8 cellular contexts compared by ENCODE assay signal in genomic region chr3:196711838-196712513, GRCh38. TPM values are rescaled to one million over a fixed set of nuclear protein-coding genes. Genes with fewer than 3 reads are reported as not detected.
DNase-seq lines count a peak whose midpoint lies in the region; ATAC-seq and TF ChIP-seq lines count a peak whose summit lies in the region.

Gene CEP19, minus strand, starts transcription at chr3:196712250. Its CDS starts 3,593 bp downstream, at chr3:196708657.
Gene PIGX, plus strand, starts transcription at chr3:196712377.

- H3K4me3 ChIP-seq in endocrine pancreas (ENCODE audit: control insufficient read depth, insufficient read depth, low read length): peak within 1 kb of the TSS; percentile 88

- no peaks in the 10 kb centered on the region for H3K9me3 ChIP-seq in endocrine pancreas (ENCODE audit: control insufficient read depth, low read length)

- no peaks in the 10 kb centered on the region for H3K27me3 ChIP-seq in endocrine pancreas (ENCODE audit: control insufficient read depth, insufficient read depth, low read length)

- peak; percentile 96 for DNase-seq in COLO829 (ENCODE audit: low spot score)
- DNase-seq in GM20000 (ENCODE audit: low spot score): peak; percentile 98
- peak; percentile 85 for DNase-seq in HT-29 (ENCODE audit: low spot score)
- peak; percentile 67 for DNase-seq in NK-92 (lab: John Stamatoyannopoulos, UW; ENCODE audit: unreplicated experiment)
- peak; percentile 94 for DNase-seq in activated CD8-positive, alpha-beta memory T cell treated with anti-CD3 and anti-CD28 coated beads, Interleukin-2, amount 10 ng/mL, durations not matched to agents 7 days and 5 days
- DNase-seq in mesothelial cell of epicardium (ENCODE audit: low spot score in 2 of 2, unreplicated experiment in 2 of 2): peak; percentile 84 to 92
- peak; percentile 75 to 84 for DNase-seq in stimulated activated CD8-positive, alpha-beta memory T cell treated with anti-CD3 and anti-CD28 coated beads, Interleukin-15, amount 100 ng/mL, for 4 hours (ENCODE audit: low read depth in 2 of 2)

- peak; percentile 85 for ATAC-seq in activated CD8-positive, alpha-beta memory T cell treated with anti-CD3 and anti-CD28 coated beads, Interleukin-2, amount 10 ng/mL, durations not matched to agents 7 days and 5 days

- H3K4me1 ChIP-seq in endocrine pancreas (ENCODE audit: control insufficient read depth, insufficient read depth, low read length): no peaks in the 10 kb centered on the region

- peaks cover 41% of the 10 kb centered on the region for H3K4me1 Mint-ChIP-seq in activated CD8-positive, alpha-beta memory T cell treated with anti-CD3 and anti-CD28 coated beads, Interleukin-2, amount 10 ng/mL, durations not matched to agents 7 days and 5 days
- H3K4me1 Mint-ChIP-seq in mesothelial cell of epicardium: peaks cover 15% of the 10 kb centered on the region

- no peak for TF ChIP-seq CTCF in GM20000 (IDR thresholded peaks at IDR 0.05; ENCODE audit: extremely low read depth, missing control alignments)
- no peak for TF ChIP-seq CTCF in mesothelial cell of epicardium (IDR thresholded peaks at IDR 0.05; ENCODE audit: unreplicated experiment)

- peaks cover 12% of the 10 kb centered on the region for H3K36me3 Mint-ChIP-seq in activated CD8-positive, alpha-beta memory T cell treated with anti-CD3 and anti-CD28 coated beads, Interleukin-2, amount 10 ng/mL, durations not matched to agents 7 days and 5 days
- no peaks in the 10 kb centered on the region for H3K36me3 Mint-ChIP-seq in mesothelial cell of epicardium

- no peaks in the 10 kb centered on the region for H3K27me3 Mint-ChIP-seq in activated CD8-positive, alpha-beta memory T cell treated with anti-CD3 and anti-CD28 coated beads, Interleukin-2, amount 10 ng/mL, durations not matched to agents 7 days and 5 days
- H3K27me3 Mint-ChIP-seq in mesothelial cell of epicardium (ENCODE audit: low read depth): no peaks in the 10 kb centered on the region

- H3K36me3 ChIP-seq in endocrine pancreas (ENCODE audit: control insufficient read depth, insufficient read depth, low read length): no peaks in the 10 kb centered on the region

- peak within 1 kb of the TSS; percentile 90 for H3K4me3 Mint-ChIP-seq in activated CD8-positive, alpha-beta memory T cell treated with anti-CD3 and anti-CD28 coated beads, Interleukin-2, amount 10 ng/mL, durations not matched to agents 7 days and 5 days
- peak within 1 kb of the TSS; percentile 83 for H3K4me3 Mint-ChIP-seq in mesothelial cell of epicardium

- no peaks in the 10 kb centered on the region for H3K9me3 Mint-ChIP-seq in activated CD8-positive, alpha-beta memory T cell treated with anti-CD3 and anti-CD28 coated beads, Interleukin-2, amount 10 ng/mL, durations not matched to agents 7 days and 5 days (ENCODE audit: low read depth)
- H3K9me3 Mint-ChIP-seq in mesothelial cell of epicardium: no peaks in the 10 kb centered on the region

- peak within 1 kb of the TSS; percentile 98 for H3K9ac ChIP-seq in endocrine pancreas (ENCODE audit: control insufficient read depth, insufficient read depth, low read length)

- H3K27ac Mint-ChIP-seq in activated CD8-positive, alpha-beta memory T cell treated with anti-CD3 and anti-CD28 coated beads, Interleukin-2, amount 10 ng/mL, durations not matched to agents 7 days and 5 days: peak within 1 kb of the TSS; percentile 92
- H3K27ac Mint-ChIP-seq in mesothelial cell of epicardium: peak within 1 kb of the TSS; percentile 95

- CTCF ChIA-PET in activated CD8-positive, alpha-beta memory T cell treated with anti-CD3 and anti-CD28 coated beads, Interleukin-2, amount 10 ng/mL, durations not matched to agents 7 days and 5 days (lab: Charles Lee): interaction anchor here (0.9 to 2.1 kb wide), 8 partner anchors 16 to 258 kb away, joined by 3 to 11 read pairs (median 4); partner anchors contain the start of gene SENP5

RNA-seq across cellular contexts. Expression of gene CEP19, which starts in this region (rescaled TPM):
- total RNA-seq in HT-29 (2014; rRNA removed; shearing (Covaris generic)): 0.15 and 0.52 TPM in 2 replicates
- total RNA-seq in activated CD8-positive, alpha-beta memory T cell treated with anti-CD3 and anti-CD28 coated beads, Interleukin-2, amount 10 ng/mL, durations not matched to agents 7 days and 5 days: 1 to 10 TPM; 4.1 to 5.4 TPM
- 2.1 to 2.5 TPM (median 2.1 TPM) in 3 replicates for total RNA-seq in mesothelial cell of epicardium

RNA-seq across cellular contexts. Expression of gene PIGX, which starts in this region (rescaled TPM):
- total RNA-seq in HT-29 (2014; rRNA removed; shearing (Covaris generic)): 16.7 and 19.7 TPM in 2 replicates
- total RNA-seq in activated CD8-positive, alpha-beta memory T cell treated with anti-CD3 and anti-CD28 coated beads, Interleukin-2, amount 10 ng/mL, durations not matched to agents 7 days and 5 days: 10 to 100 TPM; 40.5 to 56.9 TPM
- 24.8 to 26.4 TPM (median 25.9 TPM) in 3 replicates for total RNA-seq in mesothelial cell of epicardium

Comparison
In these comparisons a context has a peak if more than half of its experiments do, and no peak if none do; other contexts are left out.
1. Peak in every context shown above with its lines: DNase-seq, ATAC-seq and H3K4me3 ChIP-seq.